1 cellular context compared by ENCODE assay signal in genomic region chrX:24506082-24506481, GRCh38.
TF ChIP-seq lines count a peak whose summit lies in the region.

No MANE protein-coding gene starts in this region.

TF ChIP-seq in IMR-90, 13 proteins besides CTCF, POLR2A, EP300 and RAD21 (continued from another document):
- TF ChIP-seq USF2 (IDR thresholded peaks at IDR 0.05; ENCODE audit: low read depth, low read length) = no peak
- no peak for TF ChIP-seq BHLHE40 (IDR thresholded peaks at IDR 0.05; ENCODE audit: low read depth, low read length)
- no peak for TF ChIP-seq MXI1 (IDR thresholded peaks at IDR 0.05; ENCODE audit: borderline replicate concordance, low read depth, low read length)
- no peak for TF ChIP-seq MAFK (IDR thresholded peaks at IDR 0.05; ENCODE audit: low read depth, low read length)
